ENCODE assay signal across 10 cellular contexts in the genomic region with DNA sequence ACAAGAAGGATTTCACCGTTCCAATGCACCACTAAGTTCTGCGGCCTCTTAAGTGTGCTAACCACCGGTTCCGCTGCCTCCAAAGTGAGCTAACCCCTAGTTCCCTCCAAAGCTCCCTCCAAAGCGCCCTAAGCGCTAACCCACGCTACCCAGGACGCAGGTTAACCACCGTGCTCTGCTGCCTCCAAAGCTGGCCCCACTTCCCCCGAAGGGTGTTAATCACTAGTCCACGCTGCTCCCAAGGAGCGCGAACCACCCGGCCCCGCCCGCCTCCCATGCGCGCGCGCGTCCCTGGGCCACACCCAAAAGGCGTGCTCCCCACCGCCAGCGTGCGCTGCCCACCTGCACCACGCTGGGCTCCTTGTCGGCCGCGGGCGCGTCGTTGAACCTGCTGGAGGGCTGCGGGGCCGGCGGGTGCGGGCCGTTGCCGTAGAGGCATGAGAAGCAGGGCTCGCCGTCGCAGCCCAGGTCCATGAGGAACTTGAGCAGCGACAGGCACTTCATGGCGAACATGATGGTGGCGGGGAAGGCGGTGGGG. TPM values are rescaled to one million over a fixed set of nuclear protein-coding genes. Genes with fewer than 3 reads are reported as not detected.
DNase-seq lines count a peak whose midpoint lies in the region; ATAC-seq and TF ChIP-seq lines count a peak whose summit lies in the region.
"Had no signal": no experiment of that assay in that cellular context is flagged by ENCODE, and none has a peak within 500 bp of the region (broad histone marks: within the 10 kb centered on the region; RNA-seq: fewer than 3 reads in every experiment).

No MANE protein-coding gene starts in this region.

- H3K4me1 ChIP-seq in iPS-15b (ENCODE audit: control insufficient read depth, insufficient read depth, low read length), result no peaks in the 10 kb centered on the region

- peaks cover 25% of the 10 kb centered on the region for H3K4me1 Mint-ChIP-seq in T-helper 2 cell treated with Interferon-gamma antibody and Interleukin-4, amounts not matched to agents 5 μg/mL and 100 μg/mL, for 36 hours (ENCODE audit: low read depth)
- peaks cover 36% of the 10 kb centered on the region for H3K4me1 Mint-ChIP-seq in activated CD4-positive, alpha-beta memory T cell treated with anti-CD3 and anti-CD28 coated beads, Interleukin-2, amount 10 ng/mL, durations not matched to agents 7 days and 5 days

- no peaks in the 10 kb centered on the region for H3K27me3 Mint-ChIP-seq in T-helper 2 cell treated with Interferon-gamma antibody and Interleukin-4, amounts not matched to agents 5 μg/mL and 100 μg/mL, for 36 hours (ENCODE audit: low read depth)
- no peaks in the 10 kb centered on the region for H3K27me3 Mint-ChIP-seq in activated CD4-positive, alpha-beta memory T cell treated with anti-CD3 and anti-CD28 coated beads, Interleukin-2, amount 10 ng/mL, durations not matched to agents 7 days and 5 days

- CTCF ChIA-PET in activated CD4-positive, alpha-beta memory T cell treated with anti-CD3 and anti-CD28 coated beads, Interleukin-2, amount 10 ng/mL, durations not matched to agents 7 days and 5 days (lab: Charles Lee), result interaction anchor here (0.7 to 11.2 kb wide), 23 partner anchors 8 to 243 kb away, joined by 3 to 354 read pairs (median 24); partner anchors contain the start of genes ASB2, CCDC197, IFI27L2 and OTUB2

- no peak for TF ChIP-seq CTCF in GM10266 (IDR thresholded peaks at IDR 0.05; ENCODE audit: control insufficient read depth, insufficient read depth, low read depth, missing control alignments)

- no peak for DNase-seq in T-helper 2 cell treated with Interferon-gamma antibody and Interleukin-4, amounts not matched to agents 5 μg/mL and 100 μg/mL, for 36 hours (ENCODE audit: low spot score)
- no peak for DNase-seq in T-helper 2 cell
- DNase-seq in activated CD4-positive, alpha-beta memory T cell treated with anti-CD3 and anti-CD28 coated beads, Interleukin-2, amount 10 ng/mL, durations not matched to agents 7 days and 5 days, result no peak
- peak; percentile 28 for DNase-seq in stimulated activated CD8-positive, alpha-beta memory T cell treated with anti-CD3 and anti-CD28 coated beads, Interleukin-4, amount 100 ng/mL, for 48 hours
- DNase-seq in AG08396 (ENCODE audit: low spot score), result no peak
- no peak for DNase-seq in GM10266 (ENCODE audit: extremely low spot score)
- DNase-seq: NCI-H446 treated with DMSO at 0.1 percent for 48 hours had no signal

- peaks cover 21% of the 10 kb centered on the region for H3K27me3 ChIP-seq in iPS-15b (ENCODE audit: control insufficient read depth, insufficient read depth, low read length)

- POLR2A ChIA-PET in activated CD4-positive, alpha-beta memory T cell treated with anti-CD3 and anti-CD28 coated beads, Interleukin-2, amount 10 ng/mL, durations not matched to agents 7 days and 5 days (lab: Charles Lee), result interaction anchor here (0.7 to 6.1 kb wide), 14 partner anchors 14 to 198 kb away, joined by 3 to 79 read pairs (median 10); partner anchors contain the start of genes ASB2, CCDC197, DDX24 and IFI27L1

- H3K4me3 Mint-ChIP-seq in T-helper 2 cell treated with Interferon-gamma antibody and Interleukin-4, amounts not matched to agents 5 μg/mL and 100 μg/mL, for 36 hours, result peak overlapping the region; percentile 58
- peak overlapping the region; percentile 52 for H3K4me3 Mint-ChIP-seq in activated CD4-positive, alpha-beta memory T cell treated with anti-CD3 and anti-CD28 coated beads, Interleukin-2, amount 10 ng/mL, durations not matched to agents 7 days and 5 days

- no peaks in the 10 kb centered on the region for H3K9me3 ChIP-seq in iPS-15b (ENCODE audit: control insufficient read depth, insufficient read depth, low read length)

- H3K36me3 ChIP-seq in iPS-15b (ENCODE audit: control insufficient read depth, insufficient read depth, low read length), result no peaks in the 10 kb centered on the region

- ATAC-seq in GM21528 (IDR thresholded peaks at IDR 0.05; ENCODE audit: low FRiP score, unreplicated experiment), result no peak

- peak overlapping the region; percentile 67 for H3K27ac Mint-ChIP-seq in T-helper 2 cell treated with Interferon-gamma antibody and Interleukin-4, amounts not matched to agents 5 μg/mL and 100 μg/mL, for 36 hours
- no peak overlapping the region for H3K27ac Mint-ChIP-seq in activated CD4-positive, alpha-beta memory T cell treated with anti-CD3 and anti-CD28 coated beads, Interleukin-2, amount 10 ng/mL, durations not matched to agents 7 days and 5 days

- H3K9me3 Mint-ChIP-seq in T-helper 2 cell treated with Interferon-gamma antibody and Interleukin-4, amounts not matched to agents 5 μg/mL and 100 μg/mL, for 36 hours, result no peaks in the 10 kb centered on the region
- no peaks in the 10 kb centered on the region for H3K9me3 Mint-ChIP-seq in activated CD4-positive, alpha-beta memory T cell treated with anti-CD3 and anti-CD28 coated beads, Interleukin-2, amount 10 ng/mL, durations not matched to agents 7 days and 5 days

- peaks cover 56% of the 10 kb centered on the region for H3K36me3 Mint-ChIP-seq in T-helper 2 cell treated with Interferon-gamma antibody and Interleukin-4, amounts not matched to agents 5 μg/mL and 100 μg/mL, for 36 hours (ENCODE audit: low read depth)
- H3K36me3 Mint-ChIP-seq in activated CD4-positive, alpha-beta memory T cell treated with anti-CD3 and anti-CD28 coated beads, Interleukin-2, amount 10 ng/mL, durations not matched to agents 7 days and 5 days (ENCODE audit: low read depth), result peaks cover 83% of the 10 kb centered on the region

- H3K4me3 ChIP-seq in iPS-15b (ENCODE audit: low read depth, low read length), result peak overlapping the region; percentile 60

- H3K9ac ChIP-seq in iPS-15b (ENCODE audit: low read depth, low read length), result no peak overlapping the region

RNA-seq across cellular contexts. Expression of gene FAM181A, which starts 11.7 kb away (rescaled TPM):
- total RNA-seq in activated CD4-positive, alpha-beta memory T cell treated with anti-CD3 and anti-CD28 coated beads, Interleukin-2, amount 10 ng/mL, durations not matched to agents 7 days and 5 days, result not detected
- total RNA-seq: kidney epithelial cell had no signal

RNA-seq across cellular contexts. Expression of gene ASB2, which starts 37.5 kb away (rescaled TPM):
- total RNA-seq in activated CD4-positive, alpha-beta memory T cell treated with anti-CD3 and anti-CD28 coated beads, Interleukin-2, amount 10 ng/mL, durations not matched to agents 7 days and 5 days, result 10 to 100 TPM; 93.9 to 99.3 TPM

RNA-seq across cellular contexts. Expression of gene CCDC197, which starts 58.3 kb away (rescaled TPM):
- total RNA-seq in activated CD4-positive, alpha-beta memory T cell treated with anti-CD3 and anti-CD28 coated beads, Interleukin-2, amount 10 ng/mL, durations not matched to agents 7 days and 5 days, result under 1 TPM in 1 of 2 experiments, not detected in 1; 0.45 TPM
- total RNA-seq: kidney epithelial cell had no signal
